Comparison of ENCODE assay signal across 9 cellular contexts in genomic region chr5:65100846-65101678, GRCh38.
DNase-seq lines count a peak whose midpoint lies in the region; TF ChIP-seq lines count a peak whose summit lies in the region.
"Had no signal": no experiment of that assay in that cellular context is flagged by ENCODE, and none has a peak within 500 bp of the region (broad histone marks: within the 10 kb centered on the region; RNA-seq: fewer than 3 reads in every experiment).

No MANE protein-coding gene starts in this region.

- H3K27ac ChIP-seq in colonic mucosa (peak overlapping the region; percentile 40), liver (ENCODE audit: low read depth in 1 of 2, low read length in 2 of 2) (no peak overlapping the region)
- H3K27ac ChIP-seq: BLaER1 had no signal

- TF ChIP-seq CTCF in colonic mucosa (IDR thresholded peaks at IDR 0.05) = peak; percentile 56
- peak; percentile 67 for TF ChIP-seq CTCF in liver (IDR thresholded peaks at IDR 0.05; ENCODE audit: low read depth, low read length, missing input control)

- DNase-seq in NCI-H1417 (lab: John Stamatoyannopoulos, UW) (peak; percentile 35 to 66 (median 64)), NCI-H1417 treated with DMSO at 0.1 percent for 48 hours (lab: John Stamatoyannopoulos, UW) (no peak), HUDEP-2 (lab: John Stamatoyannopoulos, UW; ENCODE audit: unreplicated experiment in 76 of 76) (peak in 50 of 76 experiments; percentile 1 to 56 (median 26)), RPMI8226 (peak; percentile 38), colonic mucosa (peak; percentile 69), ureter (ENCODE audit: low spot score) (peak; percentile 61), T-helper 9 cell (no peak)

- WGBS in liver = 44% methylated on average over 9 of the region's 9 CpGs

- H3K4me3 ChIP-seq in colonic mucosa (no peak overlapping the region), liver (ENCODE audit: low read depth in 1 of 3, low read length in 3 of 3) (no peak overlapping the region)
- H3K4me3 ChIP-seq: BLaER1 had no signal

- peak; percentile 86 to 87 for TF ChIP-seq RAD21 in liver (IDR thresholded peaks at IDR 0.05)

- H3K9ac ChIP-seq in colonic mucosa (ENCODE audit: low read depth in 2 of 2, low read length in 2 of 2) (no peak overlapping the region), liver (ENCODE audit: low read depth in 1 of 2, low read length in 2 of 2) (no peak overlapping the region)
- H3K9ac ChIP-seq: BLaER1 had no signal

- intact Hi-C loops in colonic mucosa (cut with DNase I) = loop anchor here (2.0 to 10.0 kb wide), 2 partner anchors 286 to 380 kb away; partner anchors contain the start of gene ADAMTS6

- H3K27me3 ChIP-seq in colonic mucosa = no peaks in the 10 kb centered on the region
- no peaks in the 10 kb centered on the region for H3K27me3 ChIP-seq in liver (ENCODE audit: control insufficient read depth in 4 of 4, insufficient read depth in 4 of 4, low read length in 3 of 4)

- no peaks in the 10 kb centered on the region for H3K9me3 ChIP-seq in colonic mucosa
- H3K9me3 ChIP-seq in liver (ENCODE audit: control insufficient read depth in 4 of 4, low read length in 3 of 4) = no peaks in the 10 kb centered on the region
- H3K9me3 ChIP-seq: BLaER1 had no signal

- H3K36me3 ChIP-seq in colonic mucosa = no peaks in the 10 kb centered on the region
- H3K36me3 ChIP-seq in liver (ENCODE audit: control insufficient read depth in 4 of 4, insufficient read depth in 3 of 4, low read depth in 1 of 4, low read length in 3 of 4) = no peaks in the 10 kb centered on the region
- H3K36me3 ChIP-seq: BLaER1 had no signal

- no peaks in the 10 kb centered on the region for H3K4me1 ChIP-seq in colonic mucosa
- H3K4me1 ChIP-seq in liver (ENCODE audit: control insufficient read depth in 4 of 4, insufficient read depth in 4 of 4, low read length in 3 of 4) = peaks cover 0 to 8% (median 1%) of the 10 kb centered on the region in 4 donors

TF ChIP-seq in liver, 16 proteins besides CTCF, POLR2A, EP300 and RAD21:
- no peak for TF ChIP-seq REST (IDR thresholded peaks at IDR 0.05)
- peak; percentile 12 for TF ChIP-seq HNF4G (IDR thresholded peaks at IDR 0.05)
- TF ChIP-seq GABPA (IDR thresholded peaks at IDR 0.05 in 1 of 2, conservative IDR thresholded peaks at IDR 0.05 in 1 of 2) = no peak
- TF ChIP-seq FOXA2 (IDR thresholded peaks at IDR 0.05) = no peak
- peak; percentile 42 to 74 for TF ChIP-seq HNF4A (conservative IDR thresholded peaks at IDR 0.05)
- TF ChIP-seq MAX (IDR thresholded peaks at IDR 0.05) = no peak
- no peak for TF ChIP-seq YY1 (IDR thresholded peaks at IDR 0.05)
TF ChIP-seq in liver: peak in this region for 2.

Comparison
In these comparisons a context has a peak if more than half of its experiments do, and no peak if none do; other contexts are left out.
1. DNase-seq: peak in NCI-H1417 (3 of 3), HUDEP-2 (50 of 76), RPMI8226 (single experiment), colonic mucosa (single experiment) and ureter (single experiment); none in NCI-H1417 treated with DMSO at 0.1 percent for 48 hours (single experiment) and T-helper 9 cell (single experiment).